ENCODE assay signal across 18 cellular contexts in the genomic region with DNA sequence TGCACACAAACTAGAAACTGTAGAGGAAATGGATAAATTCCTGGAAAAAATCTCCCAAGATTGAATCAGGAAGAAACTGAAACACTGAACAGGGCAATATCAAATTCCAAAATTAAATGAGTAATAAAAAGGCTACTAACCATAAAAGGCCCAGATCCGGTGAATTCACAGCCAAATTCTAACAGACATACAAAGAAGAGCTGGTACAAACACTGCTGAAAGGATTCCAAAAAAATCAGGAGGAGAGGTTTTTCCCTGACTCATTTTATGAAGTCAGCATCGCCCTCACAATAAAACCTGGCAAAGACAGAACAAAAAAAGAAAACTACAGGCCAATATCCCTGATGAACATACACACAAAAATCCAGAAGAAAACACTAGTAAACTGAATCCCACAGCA.
DNase-seq lines count a peak whose midpoint lies in the region; ATAC-seq, FAIRE-seq and TF ChIP-seq lines count a peak whose summit lies in the region.
"Had no signal": no experiment of that assay in that cellular context is flagged by ENCODE, and none has a peak within 500 bp of the region (broad histone marks: within the 10 kb centered on the region; RNA-seq: fewer than 3 reads in every experiment).

No MANE protein-coding gene starts in this region.

- H3K4me1 ChIP-seq in astrocyte (ENCODE audit: insufficient read depth, low read length): peaks cover 10% of the 10 kb centered on the region
- H3K4me1 ChIP-seq: heart left ventricle, right lobe of liver had no signal

- no peaks in the 10 kb centered on the region for H3K27me3 Mint-ChIP-seq in astrocyte (ENCODE audit: low read depth, unreplicated experiment)

- TF ChIP-seq CTCF in astrocyte (IDR thresholded peaks at IDR 0.05; ENCODE audit: insufficient read depth, low read depth, low read length): no peak
- TF ChIP-seq CTCF in fibroblast of villous mesenchyme (IDR thresholded peaks at IDR 0.05; ENCODE audit: insufficient read depth, low read depth, low read length): no peak

- peak overlapping the region; percentile 56 for H3K9ac ChIP-seq in astrocyte (ENCODE audit: low read length)

- H3K4me3 ChIP-seq in astrocyte (ENCODE audit: insufficient read depth, low read depth, low read length) (no peak overlapping the region), fibroblast of villous mesenchyme (ENCODE audit: low read depth, low read length) (no peak overlapping the region)
- H3K4me3 ChIP-seq: heart left ventricle, right lobe of liver had no signal

- H3K9me3 ChIP-seq in astrocyte (ENCODE audit: insufficient read depth, low read depth, low read length): no peaks in the 10 kb centered on the region

- peak overlapping the region; percentile 65 for H3K4me2 ChIP-seq in astrocyte (ENCODE audit: low read length)

- FAIRE-seq in H54 (lab: Jason Lieb, UNC) (peak; percentile 84), astrocyte (lab: Jason Lieb, UNC) (peak; percentile 92)
- FAIRE-seq: HTR-8/SVneo had no signal

- H2AFZ ChIP-seq in astrocyte (ENCODE audit: low read depth, low read length): no peak overlapping the region

- ATAC-seq in HG02610 (IDR thresholded peaks at IDR 0.05; ENCODE audit: unreplicated experiment) (no peak), GM19467 (IDR thresholded peaks at IDR 0.05; ENCODE audit: unreplicated experiment) (no peak)
- ATAC-seq: activated T-cell treated with anti-CD3 and anti-CD28 coated beads, Interleukin-2, amount 50 U/mL, for 4 hours; CD8-positive, alpha-beta T cell; natural killer cell; right lobe of liver had no signal

- peaks cover 9% of the 10 kb centered on the region for H3K36me3 Mint-ChIP-seq in astrocyte (ENCODE audit: low read depth, unreplicated experiment)
- H3K36me3 Mint-ChIP-seq: CD8-positive, alpha-beta T cell had no signal

- peak overlapping the region; percentile 51 for H3K4me3 Mint-ChIP-seq in astrocyte (ENCODE audit: unreplicated experiment)
- H3K4me3 Mint-ChIP-seq: activated T-cell treated with anti-CD3 and anti-CD28 coated beads, Interleukin-2, amount 50 U/mL, for 4 hours; CD8-positive, alpha-beta T cell; natural killer cell had no signal

- H3K4me1 Mint-ChIP-seq in astrocyte (ENCODE audit: low read depth, unreplicated experiment): peaks cover 14% of the 10 kb centered on the region
- H3K4me1 Mint-ChIP-seq: natural killer cell had no signal

- H3K27ac ChIP-seq in astrocyte (ENCODE audit: low read depth, low read length): peak overlapping the region; percentile 74
- H3K27ac ChIP-seq: right lobe of liver had no signal

- H3K27me3 ChIP-seq in astrocyte (ENCODE audit: insufficient read depth, low read length): no peaks in the 10 kb centered on the region
- H3K27me3 ChIP-seq: heart left ventricle, right lobe of liver had no signal

- H4K20me1 ChIP-seq in astrocyte (ENCODE audit: insufficient read depth, low read length): no peaks in the 10 kb centered on the region

- H3K9me3 Mint-ChIP-seq in astrocyte (ENCODE audit: unreplicated experiment): peaks cover 20% of the 10 kb centered on the region

- H3K79me2 ChIP-seq in astrocyte (ENCODE audit: insufficient read depth, low read length): no peaks in the 10 kb centered on the region

- peak overlapping the region; percentile 68 for H3K27ac Mint-ChIP-seq in astrocyte (ENCODE audit: unreplicated experiment)
- H3K27ac Mint-ChIP-seq: CD8-positive, alpha-beta T cell; natural killer cell had no signal

- no peaks in the 10 kb centered on the region for H3K36me3 ChIP-seq in astrocyte (ENCODE audit: insufficient read depth, low read length)
- H3K36me3 ChIP-seq: heart left ventricle, right lobe of liver had no signal

- no peak for TF ChIP-seq POLR2A in H54 (IDR thresholded peaks at IDR 0.05; ENCODE audit: low read depth, low read length)

- DNase-seq in H54 (ENCODE audit: insufficient read length, low spot score): no peak
- peak; percentile 94 for DNase-seq in astrocyte (ENCODE audit: low read depth)
- peak; percentile 47 for DNase-seq in fibroblast of villous mesenchyme (ENCODE audit: low read depth)
- DNase-seq in stromal cell of bone marrow (ENCODE audit: low read depth): peak; percentile 91
- no peak for DNase-seq in NOMO-1 treated with DMSO at 0.1 percent for 48 hours (lab: John Stamatoyannopoulos, UW; ENCODE audit: unreplicated experiment)
- DNase-seq in NCI-H526 treated with DMSO at 0.1 percent for 48 hours (lab: John Stamatoyannopoulos, UW): no peak
- DNase-seq: activated CD4-positive, alpha-beta T cell treated with anti-CD3 and anti-CD28 coated beads for 4 hours; activated T-cell treated with anti-CD3 and anti-CD28 coated beads, Interleukin-2, amount 50 U/mL, for 4 hours; CD8-positive, alpha-beta T cell; effector CD8-positive, alpha-beta T cell; heart left ventricle; left cardiac atrium; natural killer cell; NCI-H1092 treated with DMSO at 0.1 percent for 48 hours; right lobe of liver had no signal

Comparison
In these comparisons a context has a peak if more than half of its experiments do, and no peak if none do; other contexts are left out.
1. DNase-seq: peak in astrocyte (single experiment), fibroblast of villous mesenchyme (single experiment) and stromal cell of bone marrow (single experiment); none in H54 (single experiment), NOMO-1 treated with DMSO at 0.1 percent for 48 hours (single experiment) and NCI-H526 treated with DMSO at 0.1 percent for 48 hours (single experiment).